In genomic region chr6:163491901-163492300, GRCh38 we compare ENCODE assay signal across 13 cellular contexts.
"Had no signal": no experiment of that assay in that cellular context is flagged by ENCODE, and none has a peak within 500 bp of the region (broad histone marks: within the 10 kb centered on the region; RNA-seq: fewer than 3 reads in every experiment).

No MANE protein-coding gene starts in this region.

- H3K9me3 ChIP-seq: neutrophil, thoracic aorta had no signal

- H3K4me3 ChIP-seq: lung, skin epidermis, thoracic aorta had no signal

- H2AFZ ChIP-seq: parathyroid adenoma had no signal

- H3K27ac ChIP-seq: neutrophil, thoracic aorta had no signal

- ATAC-seq: natural killer cell treated with Interleukin-12 subunit alpha and Interleukin-12 subunit beta and Interleukin-15 and Interleukin-18, amount 100 ng/mL, for 72 hours; stimulated activated effector memory CD8-positive, alpha-beta T cell treated with anti-CD3 and anti-CD28 coated beads, Interleukin-12 subunit alpha, Interleukin-12 subunit beta, amount 100 ng/mL, for 72 hours had no signal

- H3K36me3 ChIP-seq: neutrophil, thoracic aorta had no signal

- H3K9ac ChIP-seq: parathyroid adenoma had no signal

- H3K27me3 ChIP-seq: neutrophil had no signal

- DNase-seq: activated CD4-positive, alpha-beta T cell treated with anti-CD3 and anti-CD28 coated beads, Interleukin-2, amount 10 ng/mL, durations not matched to agents 24 days and 14 days; activated T-cell treated with anti-CD3 and anti-CD28 coated beads, Interleukin-2, amount 50 U/mL, for 1 hour; amniotic stem cell; endodermal cell; stimulated activated CD4-positive, alpha-beta T cell treated with anti-CD3 and anti-CD28 coated beads, Interleukin-4, amount 100 ng/mL, for 1 hour; T-helper 9 cell had no signal
